2 cellular contexts compared by ENCODE assay signal in the genomic region with DNA sequence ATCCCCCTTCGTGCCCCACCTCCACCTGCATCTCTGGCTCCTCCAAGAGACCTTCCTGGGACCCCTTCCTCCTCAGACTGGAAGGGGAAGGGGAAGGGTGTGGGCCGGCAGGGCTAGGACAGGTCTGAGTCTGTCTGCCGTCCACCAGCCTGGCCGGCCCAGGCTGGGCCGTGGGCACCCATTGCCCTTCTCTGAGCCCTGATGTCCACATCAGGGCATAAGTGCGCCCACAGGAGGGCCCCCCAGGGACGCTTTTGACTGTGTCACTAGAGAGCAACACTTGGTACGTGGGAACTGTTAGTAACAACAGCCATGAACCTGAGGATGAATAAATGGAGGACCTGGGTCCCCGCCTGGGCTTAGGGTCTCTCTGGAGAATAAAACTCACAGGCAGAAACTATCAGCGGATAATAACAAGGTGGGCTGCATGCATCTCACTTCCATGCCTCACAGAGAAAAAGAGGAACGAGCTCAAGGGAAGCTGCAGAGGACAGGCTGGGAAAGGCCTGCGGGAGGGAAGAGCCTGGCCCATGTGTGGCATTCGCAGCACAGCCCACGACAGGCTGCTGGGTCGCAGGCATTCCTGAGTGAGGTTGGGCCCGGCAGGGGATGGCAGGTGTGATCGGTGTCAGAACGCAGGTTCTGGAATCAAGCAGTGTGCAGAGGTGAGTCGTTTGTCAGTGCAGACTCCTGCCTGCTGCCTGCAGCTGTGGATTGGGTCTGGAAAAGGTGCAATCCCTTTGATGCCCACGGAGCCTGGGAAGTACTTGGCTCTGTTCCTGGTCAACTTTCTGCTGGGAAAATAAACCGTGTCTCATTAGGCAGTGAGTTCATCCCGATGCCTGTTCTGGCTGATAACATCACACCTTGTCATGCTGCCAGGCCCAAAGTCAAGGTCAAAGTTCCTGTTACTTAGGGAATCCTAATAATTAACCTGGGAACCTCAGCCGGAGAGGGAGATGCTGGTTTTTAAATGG.
TF ChIP-seq lines count a peak whose summit lies in the region.

No MANE protein-coding gene starts in this region.

TF ChIP-seq in IMR-90, 13 proteins besides CTCF, POLR2A, EP300 and RAD21 (continued from another document):
- TF ChIP-seq RCOR1 (IDR thresholded peaks at IDR 0.05; ENCODE audit: insufficient replicate concordance, low read length) (no peak), MXI1 (IDR thresholded peaks at IDR 0.05; ENCODE audit: borderline replicate concordance, low read depth, low read length) (no peak), NFE2L2 (IDR thresholded peaks at IDR 0.05; ENCODE audit: low read depth, low read length) (no peak)

TF ChIP-seq in liver, 16 proteins besides CTCF, POLR2A, EP300 and RAD21 (continued from another document):
- TF ChIP-seq, protein P1, sequence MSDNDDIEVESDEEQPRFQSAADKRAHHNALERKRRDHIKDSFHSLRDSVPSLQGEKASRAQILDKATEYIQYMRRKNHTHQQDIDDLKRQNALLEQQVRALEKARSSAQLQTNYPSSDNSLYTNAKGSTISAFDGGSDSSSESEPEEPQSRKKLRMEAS (IDR thresholded peaks at IDR 0.05) = peak; percentile 89
- no peak for TF ChIP-seq TAF1 (conservative IDR thresholded peaks at IDR 0.05)
- TF ChIP-seq NR2F2 (IDR thresholded peaks at IDR 0.05) = peak; percentile 69
- peak; percentile 93 for TF ChIP-seq SP1 (IDR thresholded peaks at IDR 0.05)
- peak; percentile 73 to 94 for TF ChIP-seq RXRA (IDR thresholded peaks at IDR 0.05)
- TF ChIP-seq, protein P2, sequence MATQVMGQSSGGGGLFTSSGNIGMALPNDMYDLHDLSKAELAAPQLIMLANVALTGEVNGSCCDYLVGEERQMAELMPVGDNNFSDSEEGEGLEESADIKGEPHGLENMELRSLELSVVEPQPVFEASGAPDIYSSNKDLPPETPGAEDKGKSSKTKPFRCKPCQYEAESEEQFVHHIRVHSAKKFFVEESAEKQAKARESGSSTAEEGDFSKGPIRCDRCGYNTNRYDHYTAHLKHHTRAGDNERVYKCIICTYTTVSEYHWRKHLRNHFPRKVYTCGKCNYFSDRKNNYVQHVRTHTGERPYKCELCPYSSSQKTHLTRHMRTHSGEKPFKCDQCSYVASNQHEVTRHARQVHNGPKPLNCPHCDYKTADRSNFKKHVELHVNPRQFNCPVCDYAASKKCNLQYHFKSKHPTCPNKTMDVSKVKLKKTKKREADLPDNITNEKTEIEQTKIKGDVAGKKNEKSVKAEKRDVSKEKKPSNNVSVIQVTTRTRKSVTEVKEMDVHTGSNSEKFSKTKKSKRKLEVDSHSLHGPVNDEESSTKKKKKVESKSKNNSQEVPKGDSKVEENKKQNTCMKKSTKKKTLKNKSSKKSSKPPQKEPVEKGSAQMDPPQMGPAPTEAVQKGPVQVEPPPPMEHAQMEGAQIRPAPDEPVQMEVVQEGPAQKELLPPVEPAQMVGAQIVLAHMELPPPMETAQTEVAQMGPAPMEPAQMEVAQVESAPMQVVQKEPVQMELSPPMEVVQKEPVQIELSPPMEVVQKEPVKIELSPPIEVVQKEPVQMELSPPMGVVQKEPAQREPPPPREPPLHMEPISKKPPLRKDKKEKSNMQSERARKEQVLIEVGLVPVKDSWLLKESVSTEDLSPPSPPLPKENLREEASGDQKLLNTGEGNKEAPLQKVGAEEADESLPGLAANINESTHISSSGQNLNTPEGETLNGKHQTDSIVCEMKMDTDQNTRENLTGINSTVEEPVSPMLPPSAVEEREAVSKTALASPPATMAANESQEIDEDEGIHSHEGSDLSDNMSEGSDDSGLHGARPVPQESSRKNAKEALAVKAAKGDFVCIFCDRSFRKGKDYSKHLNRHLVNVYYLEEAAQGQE (IDR thresholded peaks at IDR 0.05) = peak; percentile 68
- TF ChIP-seq, protein P3, sequence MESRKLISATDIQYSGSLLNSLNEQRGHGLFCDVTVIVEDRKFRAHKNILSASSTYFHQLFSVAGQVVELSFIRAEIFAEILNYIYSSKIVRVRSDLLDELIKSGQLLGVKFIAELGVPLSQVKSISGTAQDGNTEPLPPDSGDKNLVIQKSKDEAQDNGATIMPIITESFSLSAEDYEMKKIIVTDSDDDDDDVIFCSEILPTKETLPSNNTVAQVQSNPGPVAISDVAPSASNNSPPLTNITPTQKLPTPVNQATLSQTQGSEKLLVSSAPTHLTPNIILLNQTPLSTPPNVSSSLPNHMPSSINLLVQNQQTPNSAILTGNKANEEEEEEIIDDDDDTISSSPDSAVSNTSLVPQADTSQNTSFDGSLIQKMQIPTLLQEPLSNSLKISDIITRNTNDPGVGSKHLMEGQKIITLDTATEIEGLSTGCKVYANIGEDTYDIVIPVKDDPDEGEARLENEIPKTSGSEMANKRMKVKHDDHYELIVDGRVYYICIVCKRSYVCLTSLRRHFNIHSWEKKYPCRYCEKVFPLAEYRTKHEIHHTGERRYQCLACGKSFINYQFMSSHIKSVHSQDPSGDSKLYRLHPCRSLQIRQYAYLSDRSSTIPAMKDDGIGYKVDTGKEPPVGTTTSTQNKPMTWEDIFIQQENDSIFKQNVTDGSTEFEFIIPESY (IDR thresholded peaks at IDR 0.05) = no peak
- peak; percentile 85 for TF ChIP-seq YY1 (IDR thresholded peaks at IDR 0.05)
- TF ChIP-seq HNF4G (IDR thresholded peaks at IDR 0.05) = peak; percentile 69
